In genomic region chr4:87005369-87005689, GRCh38 we compare ENCODE assay signal across 8 cellular contexts.
DNase-seq lines count a peak whose midpoint lies in the region; ATAC-seq and TF ChIP-seq lines count a peak whose summit lies in the region.

No MANE protein-coding gene starts in this region.

- H3K27ac ChIP-seq in left lung (peak overlapping the region; percentile 98), tibial artery (peak overlapping the region; percentile 92 to 94)

- no peaks in the 10 kb centered on the region for H3K27me3 ChIP-seq in left lung
- no peaks in the 10 kb centered on the region for H3K27me3 ChIP-seq in tibial artery

- H3K4me1 Mint-ChIP-seq in activated naive CD4-positive, alpha-beta T cell treated with anti-CD3 and anti-CD28 coated beads for 36 hours (ENCODE audit: low read depth), result peaks cover 43% of the 10 kb centered on the region
- H3K4me1 Mint-ChIP-seq in activated T-helper 17 cell treated with anti-CD3 and anti-CD28 coated beads, Interleukin-2, amount 50 U/mL, for 72 hours, result peaks cover 34% of the 10 kb centered on the region

- no peak for DNase-seq in activated naive CD4-positive, alpha-beta T cell treated with anti-CD3 and anti-CD28 coated beads for 36 hours
- no peak for DNase-seq in activated naive CD4-positive, alpha-beta T cell treated with anti-CD3 and anti-CD28 coated beads, Interleukin-2, amount 50 U/mL, for 16 hours
- DNase-seq in left lung (no peak), tibial artery (no peak), hepatic stellate cell (ENCODE audit: low spot score) (no peak), epidermal melanocyte (ENCODE audit: insufficient read length, low spot score) (no peak)

- no peaks in the 10 kb centered on the region for H3K27me3 Mint-ChIP-seq in activated naive CD4-positive, alpha-beta T cell treated with anti-CD3 and anti-CD28 coated beads for 36 hours (ENCODE audit: low read depth)
- no peaks in the 10 kb centered on the region for H3K27me3 Mint-ChIP-seq in activated T-helper 17 cell treated with anti-CD3 and anti-CD28 coated beads, Interleukin-2, amount 50 U/mL, for 72 hours

- peak overlapping the region; percentile 89 for H3K4me3 Mint-ChIP-seq in activated naive CD4-positive, alpha-beta T cell treated with anti-CD3 and anti-CD28 coated beads for 36 hours
- peak overlapping the region; percentile 95 for H3K4me3 Mint-ChIP-seq in activated T-helper 17 cell treated with anti-CD3 and anti-CD28 coated beads, Interleukin-2, amount 50 U/mL, for 72 hours

- H3K36me3 ChIP-seq in left lung (no peaks in the 10 kb centered on the region), tibial artery (no peaks in the 10 kb centered on the region)

- CTCF ChIA-PET in activated naive CD4-positive, alpha-beta T cell treated with anti-CD3 and anti-CD28 coated beads for 36 hours (lab: Charles Lee), result interaction anchor here (0.6 to 4.1 kb wide), 7 partner anchors 61 to 443 kb away, joined by 3 to 13 read pairs (median 5); partner anchors contain the start of gene AFF1

- H3K4me1 ChIP-seq in left lung, result peaks cover 21 to 45% of the 10 kb centered on the region in 2 donors
- H3K4me1 ChIP-seq in tibial artery, result peaks cover 0 to 37% (median 18%) of the 10 kb centered on the region in 4 donors

- peak overlapping the region; percentile 96 for H3K27ac Mint-ChIP-seq in activated naive CD4-positive, alpha-beta T cell treated with anti-CD3 and anti-CD28 coated beads for 36 hours
- peak overlapping the region; percentile 99 for H3K27ac Mint-ChIP-seq in activated T-helper 17 cell treated with anti-CD3 and anti-CD28 coated beads, Interleukin-2, amount 50 U/mL, for 72 hours

- ATAC-seq in activated T-helper 17 cell treated with anti-CD3 and anti-CD28 coated beads, Interleukin-2, amount 50 U/mL, for 72 hours (replicated peaks), result no peak
- no peak for ATAC-seq in left lung
- ATAC-seq in HG03378 (IDR thresholded peaks at IDR 0.05; ENCODE audit: unreplicated experiment), result no peak

- H3K36me3 Mint-ChIP-seq in activated naive CD4-positive, alpha-beta T cell treated with anti-CD3 and anti-CD28 coated beads for 36 hours (ENCODE audit: low read depth), result peaks cover 2% of the 10 kb centered on the region
- peaks cover 24% of the 10 kb centered on the region for H3K36me3 Mint-ChIP-seq in activated T-helper 17 cell treated with anti-CD3 and anti-CD28 coated beads, Interleukin-2, amount 50 U/mL, for 72 hours (ENCODE audit: low read depth)

- TF ChIP-seq CTCF in left lung (IDR thresholded peaks at IDR 0.05) (no peak), tibial artery (IDR thresholded peaks at IDR 0.05) (no peak)

- H3K4me3 ChIP-seq in left lung, result peak overlapping the region in 1 of 2 donors; percentile 75
- no peak overlapping the region for H3K4me3 ChIP-seq in tibial artery

- H3K9me3 ChIP-seq in left lung (no peaks in the 10 kb centered on the region), tibial artery (no peaks in the 10 kb centered on the region)

- intact Hi-C loops in activated naive CD4-positive, alpha-beta T cell treated with anti-CD3 and anti-CD28 coated beads for 36 hours (cut with micrococcal nuclease), result loop anchor here (1.0 to 5.0 kb wide), 5 partner anchors 24 to 1587 kb away; partner anchors contain the start of genes HERC3 and PPM1K
- intact Hi-C loops in left lung (cut with DNase I), result loop anchor here in 1 of 2 donors (10.0 kb wide), 1 partner anchor 71 kb away; the partner anchor contains the start of gene AFF1
- intact Hi-C loops in tibial artery (cut with DNase I; ENCODE audit: low total_unique reads), result loop anchor here (5.0 to 10.0 kb wide), 2 partner anchors 68 to 89 kb away; partner anchors contain the start of gene AFF1

- no peaks in the 10 kb centered on the region for H3K9me3 Mint-ChIP-seq in activated naive CD4-positive, alpha-beta T cell treated with anti-CD3 and anti-CD28 coated beads for 36 hours
- H3K9me3 Mint-ChIP-seq in activated T-helper 17 cell treated with anti-CD3 and anti-CD28 coated beads, Interleukin-2, amount 50 U/mL, for 72 hours, result no peaks in the 10 kb centered on the region
